In genomic region chr16:895371-895770, GRCh38 we compare ENCODE assay signal across 19 cellular contexts.
"Had no signal": no experiment of that assay in that cellular context is flagged by ENCODE, and none has a peak within 500 bp of the region (broad histone marks: within the 10 kb centered on the region; RNA-seq: fewer than 3 reads in every experiment).

No MANE protein-coding gene starts in this region.

- H3K4me3 ChIP-seq: SK-N-MC had no signal

- ATAC-seq: activated CD4-positive, alpha-beta T cell treated with anti-CD3 and anti-CD28 coated beads for 36 hours had no signal

- H3K27ac ChIP-seq: SK-N-MC, VCaP had no signal

- DNase-seq: activated CD4-positive, alpha-beta memory T cell treated with anti-CD3 and anti-CD28 coated beads, Interleukin-2, amount 10 ng/mL, durations not matched to agents 7 days and 5 days; activated CD4-positive, alpha-beta T cell treated with anti-CD3 and anti-CD28 coated beads, Interleukin-2, amount 50 U/mL, for 1 hour; activated T-cell treated with anti-CD3 and anti-CD28 coated beads for 4 hours; IMR-90; KG1; NCI-H1048; NCI-H1417; NCI-H1930; NCI-H2171; NCI-H226; NCI-H510A; NCI-H526 treated with DMSO at 0.1 percent for 48 hours; NCI-H82; T-cell; T-helper 2 cell; T1000 had no signal
